Comparison of ENCODE assay signal across 1 cellular context in the genomic region with DNA sequence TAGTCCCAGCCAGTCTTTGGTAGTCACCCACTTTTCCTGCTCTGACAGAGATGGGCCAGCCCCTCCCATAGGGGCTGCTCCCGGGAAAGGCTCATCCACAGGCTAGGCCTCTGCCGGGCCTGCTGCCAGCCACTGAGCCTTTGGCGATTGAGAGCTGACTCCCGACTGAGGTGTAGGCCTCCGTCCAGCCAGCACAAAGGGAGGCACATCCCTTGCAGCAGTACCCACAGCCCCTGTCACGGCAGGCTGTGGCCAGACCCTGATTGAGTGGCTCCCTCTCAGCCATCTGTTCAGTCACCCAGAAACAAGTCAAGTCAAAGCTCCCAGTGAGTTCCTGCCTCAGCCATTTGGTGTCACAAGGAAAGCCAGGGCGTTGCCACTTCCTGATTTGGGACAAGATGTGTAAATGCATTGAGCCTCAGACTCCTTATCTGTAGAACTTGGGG.
TF ChIP-seq lines count a peak whose summit lies in the region.

No MANE protein-coding gene starts in this region.

TF ChIP-seq in H1, 55 proteins besides CTCF, POLR2A, EP300 and RAD21:
- TF ChIP-seq SRF (IDR thresholded peaks at IDR 0.05; ENCODE audit: low read depth, low read length) (no peak), EZH2 (IDR thresholded peaks at IDR 0.05; ENCODE audit: low read depth, low read length, severe bottlenecking) (no peak), KDM4A (IDR thresholded peaks at IDR 0.05; ENCODE audit: low read depth, low read length, severe bottlenecking) (no peak), POU5F1 (IDR thresholded peaks at IDR 0.05; ENCODE audit: low read depth, low read length) (no peak), NRF1 (IDR thresholded peaks at IDR 0.05; ENCODE audit: low read depth, low read length) (no peak)
